ENCODE assay signal across 9 cellular contexts in genomic region chr6:158666637-158667359, GRCh38. TPM values are rescaled to one million over a fixed set of nuclear protein-coding genes. Genes with fewer than 3 reads are reported as not detected.
DNase-seq lines count a peak whose midpoint lies in the region; ATAC-seq and TF ChIP-seq lines count a peak whose summit lies in the region.
"Had no signal": no experiment of that assay in that cellular context is flagged by ENCODE, and none has a peak within 500 bp of the region (broad histone marks: within the 10 kb centered on the region; RNA-seq: fewer than 3 reads in every experiment).

No MANE protein-coding gene starts in this region.

- H3K27ac ChIP-seq in right cardiac atrium (ENCODE audit: low read length) (no peak overlapping the region), stomach (peak overlapping the region in 4 of 5 donors; percentile 52 to 75 (median 64))
- H3K27ac ChIP-seq: 22Rv1 had no signal

- H3K9me3 ChIP-seq in right cardiac atrium (ENCODE audit: control insufficient read depth, low read length) (no peaks in the 10 kb centered on the region), stomach (no peaks in the 10 kb centered on the region)

- peak; percentile 62 to 67 for ATAC-seq in right cardiac atrium
- ATAC-seq in HG03039 (IDR thresholded peaks at IDR 0.05; ENCODE audit: unreplicated experiment) = no peak
- ATAC-seq in HG03108 (IDR thresholded peaks at IDR 0.05; ENCODE audit: unreplicated experiment) = no peak

- peaks cover 0 to 7% (median 0%) of the 10 kb centered on the region in 4 donors for H3K36me3 ChIP-seq in stomach

- no peak for TF ChIP-seq POLR2A in stomach (IDR thresholded peaks at IDR 0.05)

- no peak for TF ChIP-seq CTCF in stomach (IDR thresholded peaks at IDR 0.05)

- H3K27me3 ChIP-seq in right cardiac atrium (ENCODE audit: control insufficient read depth, insufficient read depth) (no peaks in the 10 kb centered on the region), stomach (no peaks in the 10 kb centered on the region)

- intact Hi-C loops in right cardiac atrium (cut with DNase I) = no loop called here
- intact Hi-C loops in stomach (cut with DNase I; ENCODE audit: low total_unique reads) = no loop called here

- H3K4me1 ChIP-seq in right cardiac atrium (ENCODE audit: control insufficient read depth, insufficient read depth, low read length) = peaks cover 2% of the 10 kb centered on the region
- H3K4me1 ChIP-seq in stomach = peaks cover 0 to 32% (median 13%) of the 10 kb centered on the region in 4 donors

- 85% methylated on average over 14 of the region's 14 CpGs for WGBS in right cardiac atrium
- 35 to 59% (median 46%) methylated on average over 14 of the region's 14 CpGs for WGBS in stomach, 5 donors

- DNase-seq in DMS53 (lab: John Stamatoyannopoulos, UW) = peak; percentile 36
- DNase-seq in DMS53 treated with DMSO at 0.1 percent for 48 hours (lab: John Stamatoyannopoulos, UW; ENCODE audit: unreplicated experiment) = no peak
- peak; percentile 99 for DNase-seq in SKM-1 (lab: John Stamatoyannopoulos, UW; ENCODE audit: unreplicated experiment)
- DNase-seq in right cardiac atrium = no peak
- peak; percentile 74 for DNase-seq in stomach
- no peak for DNase-seq in A172 (ENCODE audit: low spot score)

- TF ChIP-seq EP300 in stomach (IDR thresholded peaks at IDR 0.05) = no peak

- H3K4me3 ChIP-seq in right cardiac atrium (ENCODE audit: low read length) = no peak overlapping the region
- no peak overlapping the region for H3K4me3 ChIP-seq in stomach

RNA-seq across cellular contexts. Expression of gene SYTL3, which starts 16.9 kb away (rescaled TPM):
- total RNA-seq in right cardiac atrium (10 to 100 TPM in 2 of 4 donors, 1 to 10 TPM in 2; 5.1 to 10.4 (median 10.0) TPM), stomach (10 to 100 TPM in 1 of 5 donors, 1 to 10 TPM in 4; 3.1 to 14.6 (median 8.1) TPM)
- polyA plus RNA-seq in right cardiac atrium (5.0 TPM), stomach (1 to 10 TPM; 3.4 to 5.2 (median 3.9) TPM)
- 1.7 and 2.0 TPM in 2 replicates for total RNA-seq in A172 (2014; rRNA removed; shearing (Covaris generic))

RNA-seq across cellular contexts. Expression of gene DYNLT1, which starts 22.3 kb away (rescaled TPM):
- 100 to 1,000 TPM in 3 of 4 donors, 10 to 100 TPM in 1; 97.7 to 115 (median 105) TPM for total RNA-seq in right cardiac atrium
- 148 TPM for polyA plus RNA-seq in right cardiac atrium
- 100 to 1,000 TPM in 3 of 5 donors, 10 to 100 TPM in 1, 1 to 10 TPM in 1; 5.8 to 294 (median 102) TPM for total RNA-seq in stomach
- polyA plus RNA-seq in stomach = 100 to 1,000 TPM; 183 to 208 (median 196) TPM
- total RNA-seq in A172 (2014; rRNA removed; shearing (Covaris generic)) = 128 and 154 TPM in 2 replicates

Comparison
In these comparisons a context has a peak if more than half of its experiments do, and no peak if none do; other contexts are left out.
1. DNase-seq: peak in DMS53 (single experiment), SKM-1 (single experiment) and stomach (single experiment); none in DMS53 treated with DMSO at 0.1 percent for 48 hours (single experiment), right cardiac atrium (0 of 3) and A172 (single experiment).
2. ATAC-seq: peak in right cardiac atrium (2 of 2); none in HG03039 (single experiment) and HG03108 (single experiment).